36 cellular contexts compared by ENCODE assay signal in genomic region chr19:15634105-15634504, GRCh38. TPM values are rescaled to one million over a fixed set of nuclear protein-coding genes. Genes with fewer than 3 reads are reported as not detected.
"Had no signal": no experiment of that assay in that cellular context is flagged by ENCODE, and none has a peak within 500 bp of the region (broad histone marks: within the 10 kb centered on the region; RNA-seq: fewer than 3 reads in every experiment).

No MANE protein-coding gene starts in this region.

- DNase-seq: activated CD4-positive, alpha-beta memory T cell treated with anti-CD3 and anti-CD28 coated beads for 36 hours; activated CD4-positive, alpha-beta T cell treated with anti-CD3 and anti-CD28 coated beads for 36 hours; activated CD4-positive, alpha-beta T cell treated with anti-CD3 and anti-CD28 coated beads, Interleukin-2, amount 10 ng/mL, durations not matched to agents 24 days and 14 days; activated CD4-positive, CD25-positive, alpha-beta regulatory T cell; activated CD4-positive, CD25-positive, alpha-beta regulatory T cell treated with anti-CD3 and anti-CD28 coated beads, Interleukin-2, amount 50 U/mL, for 72 hours; activated CD8-positive, alpha-beta memory T cell treated with anti-CD3 and anti-CD28 coated beads, Interleukin-2, amount 10 ng/mL, durations not matched to agents 7 days and 5 days; activated CD8-positive, alpha-beta memory T cell treated with anti-CD3 and anti-CD28 coated beads, Interleukin-2, amount 50 U/mL, for 4 hours; activated CD8-positive, alpha-beta T cell treated with anti-CD3 and anti-CD28 coated beads, Interleukin-2, amount 10 ng/mL, durations not matched to agents 7 days and 5 days; activated effector memory CD4-positive, alpha-beta T cell treated with anti-CD3 and anti-CD28 coated beads, Interleukin-2, amount 50 U/mL, for 16 hours; activated naive CD4-positive, alpha-beta T cell treated with anti-CD3 and anti-CD28 coated beads for 36 hours; activated naive CD8-positive, alpha-beta T cell treated with anti-CD3 and anti-CD28 coated beads for 36 hours; activated naive CD8-positive, alpha-beta T cell treated with anti-CD3 and anti-CD28 coated beads, Interleukin-2, amount 50 U/mL, for 24 hours; activated T-cell treated with anti-CD3 and anti-CD28 coated beads, Interleukin-2, amount 50 U/mL, for 1 hour; activated T-cell treated with anti-CD3 and anti-CD28 coated beads, Interleukin-2, amount 50 U/mL, for 48 hours; adrenal gland; amygdala; aorta; body of pancreas; caudate nucleus; colonic mucosa; effector CD8-positive, alpha-beta T cell; esophagus squamous epithelium; foreskin melanocyte; T-helper 2 cell had no signal

- H3K4me1 ChIP-seq: adrenal gland, body of pancreas, colonic mucosa had no signal

- H3K36me3 ChIP-seq: adrenal gland, colonic mucosa, esophagus squamous epithelium, gastroesophageal sphincter had no signal

- H3K9me3 Mint-ChIP-seq: activated CD4-positive, alpha-beta memory T cell treated with anti-CD3 and anti-CD28 coated beads for 36 hours; activated CD4-positive, alpha-beta T cell treated with anti-CD3 and anti-CD28 coated beads, Interleukin-2, amount 10 ng/mL, durations not matched to agents 24 days and 14 days; activated naive CD4-positive, alpha-beta T cell treated with anti-CD3 and anti-CD28 coated beads for 36 hours; activated naive CD4-positive, alpha-beta T cell treated with anti-CD3 and anti-CD28 coated beads, Interleukin-2, amount 50 U/mL, for 24 hours; activated naive CD8-positive, alpha-beta T cell treated with anti-CD3 and anti-CD28 coated beads for 36 hours; activated naive CD8-positive, alpha-beta T cell treated with anti-CD3 and anti-CD28 coated beads, Interleukin-2, amount 50 U/mL, for 24 hours; activated T-helper 1 cell treated with anti-CD3 and anti-CD28 coated beads, Interleukin-12 subunit alpha, Interleukin-12 subunit beta, Interleukin-2, Interleukin-4 antibody, amounts not matched to agents 30 ng/mL and 10 ng/mL and 1 ng/mL, durations not matched to agents 14 hours and 24 hours and 36 hours; activated T-helper 2 cell treated with anti-CD3 and anti-CD28 coated beads, Interferon-gamma antibody, Interleukin-2, Interleukin-4, amounts not matched to agents 10 μg/mL and 5 μg/mL and 100 μg/mL, durations not matched to agents 14 hours and 24 hours and 36 hours had no signal

- ATAC-seq: activated CD4-positive, alpha-beta T cell treated with anti-CD3 and anti-CD28 coated beads for 36 hours; activated CD8-positive, alpha-beta memory T cell treated with anti-CD3 and anti-CD28 coated beads, Interleukin-2, amount 10 ng/mL, durations not matched to agents 7 days and 5 days; activated CD8-positive, alpha-beta T cell treated with anti-CD3 and anti-CD28 coated beads, Interleukin-2, amount 10 ng/mL, durations not matched to agents 7 days and 5 days; activated naive CD8-positive, alpha-beta T cell treated with anti-CD3 and anti-CD28 coated beads, Interleukin-2, amount 50 U/mL, for 24 hours; body of pancreas; gastroesophageal sphincter had no signal

- H3K4me3 ChIP-seq: adrenal gland, body of pancreas, colonic mucosa, esophagus squamous epithelium, gastroesophageal sphincter had no signal

- H3K36me3 Mint-ChIP-seq: activated CD4-positive, alpha-beta memory T cell treated with anti-CD3 and anti-CD28 coated beads for 36 hours; activated CD8-positive, alpha-beta memory T cell treated with anti-CD3 and anti-CD28 coated beads, Interleukin-2, amount 10 ng/mL, durations not matched to agents 7 days and 5 days; activated naive CD4-positive, alpha-beta T cell treated with anti-CD3 and anti-CD28 coated beads, Interleukin-2, amount 50 U/mL, for 24 hours; activated naive CD8-positive, alpha-beta T cell treated with anti-CD3 and anti-CD28 coated beads for 36 hours had no signal

- H3K9me3 ChIP-seq: adrenal gland, body of pancreas, colonic mucosa, esophagus squamous epithelium, gastroesophageal sphincter had no signal

- H3K4me1 Mint-ChIP-seq: activated CD4-positive, alpha-beta T cell treated with anti-CD3 and anti-CD28 coated beads, Interleukin-2, amount 10 ng/mL, durations not matched to agents 24 days and 14 days; activated naive CD4-positive, alpha-beta T cell treated with anti-CD3 and anti-CD28 coated beads, Interleukin-2, amount 50 U/mL, for 24 hours; activated naive CD8-positive, alpha-beta T cell treated with anti-CD3 and anti-CD28 coated beads for 36 hours; activated naive CD8-positive, alpha-beta T cell treated with anti-CD3 and anti-CD28 coated beads, Interleukin-2, amount 50 U/mL, for 24 hours had no signal

- H3K27ac ChIP-seq: adrenal gland, body of pancreas, colonic mucosa, epithelial cell of prostate, esophagus squamous epithelium, gastroesophageal sphincter had no signal

- H3K27ac Mint-ChIP-seq: activated CD4-positive, alpha-beta memory T cell treated with anti-CD3 and anti-CD28 coated beads for 36 hours; activated CD4-positive, alpha-beta T cell treated with anti-CD3 and anti-CD28 coated beads for 36 hours; activated CD4-positive, alpha-beta T cell treated with anti-CD3 and anti-CD28 coated beads, Interleukin-2, amount 10 ng/mL, durations not matched to agents 24 days and 14 days; activated CD8-positive, alpha-beta memory T cell treated with anti-CD3 and anti-CD28 coated beads, Interleukin-2, amount 10 ng/mL, durations not matched to agents 7 days and 5 days; activated CD8-positive, alpha-beta T cell treated with anti-CD3 and anti-CD28 coated beads, Interleukin-2, amount 10 ng/mL, durations not matched to agents 7 days and 5 days; activated naive CD4-positive, alpha-beta T cell treated with anti-CD3 and anti-CD28 coated beads for 36 hours; activated naive CD4-positive, alpha-beta T cell treated with anti-CD3 and anti-CD28 coated beads, Interleukin-2, amount 50 U/mL, for 24 hours; activated naive CD8-positive, alpha-beta T cell treated with anti-CD3 and anti-CD28 coated beads for 36 hours; activated naive CD8-positive, alpha-beta T cell treated with anti-CD3 and anti-CD28 coated beads, Interleukin-2, amount 50 U/mL, for 24 hours; activated T-helper 1 cell treated with anti-CD3 and anti-CD28 coated beads, Interleukin-12 subunit alpha, Interleukin-12 subunit beta, Interleukin-2, Interleukin-4 antibody, amounts not matched to agents 30 ng/mL and 10 ng/mL and 1 ng/mL, durations not matched to agents 14 hours and 24 hours and 36 hours; activated T-helper 2 cell treated with anti-CD3 and anti-CD28 coated beads, Interferon-gamma antibody, Interleukin-2, Interleukin-4, amounts not matched to agents 10 μg/mL and 5 μg/mL and 100 μg/mL, durations not matched to agents 14 hours and 24 hours and 36 hours had no signal

- H3K4me3 Mint-ChIP-seq: activated CD4-positive, alpha-beta memory T cell treated with anti-CD3 and anti-CD28 coated beads for 36 hours; activated CD4-positive, alpha-beta T cell treated with anti-CD3 and anti-CD28 coated beads for 36 hours; activated CD4-positive, alpha-beta T cell treated with anti-CD3 and anti-CD28 coated beads, Interleukin-2, amount 10 ng/mL, durations not matched to agents 24 days and 14 days; activated CD8-positive, alpha-beta memory T cell treated with anti-CD3 and anti-CD28 coated beads, Interleukin-2, amount 10 ng/mL, durations not matched to agents 7 days and 5 days; activated CD8-positive, alpha-beta T cell treated with anti-CD3 and anti-CD28 coated beads, Interleukin-2, amount 10 ng/mL, durations not matched to agents 7 days and 5 days; activated naive CD4-positive, alpha-beta T cell treated with anti-CD3 and anti-CD28 coated beads for 36 hours; activated naive CD4-positive, alpha-beta T cell treated with anti-CD3 and anti-CD28 coated beads, Interleukin-2, amount 50 U/mL, for 24 hours; activated naive CD8-positive, alpha-beta T cell treated with anti-CD3 and anti-CD28 coated beads for 36 hours; activated naive CD8-positive, alpha-beta T cell treated with anti-CD3 and anti-CD28 coated beads, Interleukin-2, amount 50 U/mL, for 24 hours; activated T-helper 1 cell treated with anti-CD3 and anti-CD28 coated beads, Interleukin-12 subunit alpha, Interleukin-12 subunit beta, Interleukin-2, Interleukin-4 antibody, amounts not matched to agents 30 ng/mL and 10 ng/mL and 1 ng/mL, durations not matched to agents 14 hours and 24 hours and 36 hours had no signal

- H3K27me3 ChIP-seq: adrenal gland, body of pancreas, colonic mucosa had no signal

RNA-seq across cellular contexts. Expression of gene CYP4F3, which starts 6.6 kb away (rescaled TPM):
- total RNA-seq: activated CD4-positive, alpha-beta memory T cell treated with anti-CD3 and anti-CD28 coated beads for 36 hours; activated CD4-positive, alpha-beta T cell treated with anti-CD3 and anti-CD28 coated beads, Interleukin-2, amount 10 ng/mL, durations not matched to agents 24 days and 14 days; activated CD8-positive, alpha-beta T cell treated with anti-CD3 and anti-CD28 coated beads, Interleukin-2, amount 10 ng/mL, durations not matched to agents 7 days and 5 days; activated T-helper 1 cell treated with anti-CD3 and anti-CD28 coated beads, Interleukin-12 subunit alpha, Interleukin-12 subunit beta, Interleukin-2, Interleukin-4 antibody, amounts not matched to agents 30 ng/mL and 10 ng/mL and 1 ng/mL, durations not matched to agents 14 hours and 24 hours and 36 hours; dermis microvascular lymphatic vessel endothelial cell; endothelial cell of umbilical vein; fibroblast of lung; fibroblast of villous mesenchyme; glomerular endothelial cell; T-helper 1 cell treated with Interleukin-12 subunit alpha and Interleukin-12 subunit beta and Interleukin-4 antibody, amounts not matched to agents 30 ng/mL and 1 ng/mL, for 36 hours had no signal
- polyA plus RNA-seq: aorta, endothelial cell of umbilical vein, fibroblast of lung had no signal

RNA-seq across cellular contexts. Expression of gene CYP4F8, which starts 19.1 kb away (rescaled TPM):
- total RNA-seq: activated CD4-positive, alpha-beta memory T cell treated with anti-CD3 and anti-CD28 coated beads for 36 hours; activated CD4-positive, alpha-beta T cell treated with anti-CD3 and anti-CD28 coated beads for 36 hours; activated CD4-positive, alpha-beta T cell treated with anti-CD3 and anti-CD28 coated beads, Interleukin-2, amount 10 ng/mL, durations not matched to agents 24 days and 14 days; activated CD8-positive, alpha-beta memory T cell treated with anti-CD3 and anti-CD28 coated beads for 36 hours; activated CD8-positive, alpha-beta memory T cell treated with anti-CD3 and anti-CD28 coated beads, Interleukin-2, amount 10 ng/mL, durations not matched to agents 7 days and 5 days; activated CD8-positive, alpha-beta T cell treated with anti-CD3 and anti-CD28 coated beads, Interleukin-2, amount 10 ng/mL, durations not matched to agents 7 days and 5 days; activated naive CD4-positive, alpha-beta T cell treated with anti-CD3 and anti-CD28 coated beads for 36 hours; activated naive CD8-positive, alpha-beta T cell treated with anti-CD3 and anti-CD28 coated beads for 36 hours; activated T-helper 1 cell treated with anti-CD3 and anti-CD28 coated beads, Interleukin-12 subunit alpha, Interleukin-12 subunit beta, Interleukin-2, Interleukin-4 antibody, amounts not matched to agents 30 ng/mL and 10 ng/mL and 1 ng/mL, durations not matched to agents 14 hours and 24 hours and 36 hours; activated T-helper 2 cell treated with anti-CD3 and anti-CD28 coated beads, Interferon-gamma antibody, Interleukin-2, Interleukin-4, amounts not matched to agents 10 μg/mL and 5 μg/mL and 100 μg/mL, durations not matched to agents 14 hours and 24 hours and 36 hours; adrenal gland; aorta; colonic mucosa; dermis microvascular lymphatic vessel endothelial cell; endothelial cell of umbilical vein; esophagus squamous epithelium; fibroblast of lung; fibroblast of villous mesenchyme; gastroesophageal sphincter; glomerular endothelial cell; T-helper 1 cell treated with Interleukin-12 subunit alpha and Interleukin-12 subunit beta and Interleukin-4 antibody, amounts not matched to agents 30 ng/mL and 1 ng/mL, for 36 hours had no signal
- polyA plus RNA-seq: adrenal gland, aorta, endothelial cell of umbilical vein, fibroblast of lung had no signal

RNA-seq across cellular contexts. Expression of gene CYP4F12, which starts 38.8 kb away (rescaled TPM):
- total RNA-seq: activated CD4-positive, alpha-beta T cell treated with anti-CD3 and anti-CD28 coated beads for 36 hours; activated CD4-positive, alpha-beta T cell treated with anti-CD3 and anti-CD28 coated beads, Interleukin-2, amount 10 ng/mL, durations not matched to agents 24 days and 14 days; activated CD8-positive, alpha-beta T cell treated with anti-CD3 and anti-CD28 coated beads, Interleukin-2, amount 10 ng/mL, durations not matched to agents 7 days and 5 days; activated naive CD4-positive, alpha-beta T cell treated with anti-CD3 and anti-CD28 coated beads for 36 hours; activated naive CD8-positive, alpha-beta T cell treated with anti-CD3 and anti-CD28 coated beads for 36 hours; activated T-helper 1 cell treated with anti-CD3 and anti-CD28 coated beads, Interleukin-12 subunit alpha, Interleukin-12 subunit beta, Interleukin-2, Interleukin-4 antibody, amounts not matched to agents 30 ng/mL and 10 ng/mL and 1 ng/mL, durations not matched to agents 14 hours and 24 hours and 36 hours; activated T-helper 2 cell treated with anti-CD3 and anti-CD28 coated beads, Interferon-gamma antibody, Interleukin-2, Interleukin-4, amounts not matched to agents 10 μg/mL and 5 μg/mL and 100 μg/mL, durations not matched to agents 14 hours and 24 hours and 36 hours; dermis microvascular lymphatic vessel endothelial cell; endothelial cell of umbilical vein; fibroblast of lung; fibroblast of villous mesenchyme; glomerular endothelial cell; T-helper 1 cell treated with Interleukin-12 subunit alpha and Interleukin-12 subunit beta and Interleukin-4 antibody, amounts not matched to agents 30 ng/mL and 1 ng/mL, for 36 hours had no signal
- polyA plus RNA-seq: endothelial cell of umbilical vein, fibroblast of lung had no signal
